8 cellular contexts compared by ENCODE assay signal in the genomic region with DNA sequence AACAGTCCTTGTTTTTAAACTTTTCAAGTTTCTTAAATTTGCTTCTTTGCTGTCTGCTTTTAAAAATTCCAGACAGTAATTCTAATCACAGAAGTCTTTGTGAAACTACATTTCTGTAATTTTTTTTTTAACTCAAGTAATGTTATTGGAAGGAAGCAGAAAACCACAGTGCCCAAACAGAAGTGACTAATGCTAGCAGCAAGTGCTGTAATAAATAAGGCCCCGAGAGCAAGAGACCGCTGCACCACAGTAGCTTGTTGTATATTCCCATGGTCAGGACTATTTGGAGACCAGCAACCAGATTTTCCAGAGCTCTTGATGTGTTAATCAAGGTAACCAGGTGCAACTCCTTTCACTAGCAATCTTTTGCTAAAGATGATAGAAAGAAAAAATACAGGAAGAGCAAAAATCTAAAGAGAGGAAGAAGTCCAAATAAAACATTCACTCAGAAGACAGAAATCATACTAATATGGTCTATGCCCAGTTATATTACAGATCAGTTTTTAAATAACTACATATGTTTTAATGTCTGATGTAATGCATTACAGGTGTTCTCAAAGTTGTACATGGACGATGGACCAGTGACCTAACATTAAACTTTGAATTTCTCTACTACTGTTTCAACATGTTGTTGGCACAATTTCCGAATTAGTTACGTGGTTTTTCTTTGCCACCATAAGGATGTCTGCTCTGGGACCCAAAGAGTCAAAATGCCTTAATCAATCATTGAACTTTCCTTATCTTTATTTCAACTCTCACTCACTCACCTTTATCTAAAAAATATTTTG. TPM values are rescaled to one million over a fixed set of nuclear protein-coding genes. Genes with fewer than 3 reads are reported as not detected.
DNase-seq lines count a peak whose midpoint lies in the region; ATAC-seq and TF ChIP-seq lines count a peak whose summit lies in the region.

No MANE protein-coding gene starts in this region.

- no peak for TF ChIP-seq POLR2A in transverse colon (IDR thresholded peaks at IDR 0.05)
- no peak for TF ChIP-seq POLR2A in stomach (IDR thresholded peaks at IDR 0.05)

- H3K4me1 ChIP-seq in transverse colon = peaks cover 0 to 53% (median 11%) of the 10 kb centered on the region in 4 donors
- peaks cover 10 to 78% (median 36%) of the 10 kb centered on the region in 4 donors for H3K4me1 ChIP-seq in stomach

- H3K4me3 ChIP-seq in transverse colon (no peak overlapping the region), stomach (no peak overlapping the region)

- TF ChIP-seq CTCF in AG09319 (IDR thresholded peaks at IDR 0.05; ENCODE audit: low read depth, low read length) (no peak), transverse colon (IDR thresholded peaks at IDR 0.05) (no peak), stomach (IDR thresholded peaks at IDR 0.05) (no peak)

- peak; percentile 57 for DNase-seq in AG09319 (ENCODE audit: extremely low read depth, low read depth)
- peak; percentile 30 for DNase-seq in KG1 (lab: John Stamatoyannopoulos, UW)
- DNase-seq in dedifferentiated amniotic fluid mesenchymal stem cell (ENCODE audit: extremely low spot score) = peak; percentile 68
- no peak for DNase-seq in transverse colon
- DNase-seq in D341Med (ENCODE audit: low spot score) = no peak
- no peak for DNase-seq in stomach

- H3K36me3 ChIP-seq in transverse colon (no peaks in the 10 kb centered on the region), stomach (no peaks in the 10 kb centered on the region)

- WGBS in transverse colon (ENCODE audit: low coverage in 1 of 2), 2 donors = 51 to 56% methylated on average over 5 of the region's 5 CpGs
- 37 to 62% (median 45%) methylated on average over 5 of the region's 5 CpGs for WGBS in stomach, 5 donors

- H3K27me3 ChIP-seq in transverse colon (peaks cover 31% of the 10 kb centered on the region), stomach (no peaks in the 10 kb centered on the region)

- H3K27ac ChIP-seq in transverse colon = peak overlapping the region; percentile 1 to 43 (median 34)
- H3K27ac ChIP-seq in stomach = peak overlapping the region in 1 of 5 donors; percentile 28

- TF ChIP-seq EP300 in transverse colon (IDR thresholded peaks at IDR 0.05; ENCODE audit: low read depth) (no peak), stomach (IDR thresholded peaks at IDR 0.05) (no peak)

- ATAC-seq in GM19463 (IDR thresholded peaks at IDR 0.05; ENCODE audit: unreplicated experiment) (peak; percentile 70), HG03097 (IDR thresholded peaks at IDR 0.05; ENCODE audit: low FRiP score, unreplicated experiment) (no peak)

- intact Hi-C loops in transverse colon (cut with DNase I; ENCODE audit: low total_unique reads) = no loop called here
- intact Hi-C loops in stomach (cut with DNase I; ENCODE audit: low total_unique reads) = no loop called here

- H3K9me3 ChIP-seq in transverse colon (no peaks in the 10 kb centered on the region), stomach (no peaks in the 10 kb centered on the region)

- in situ Hi-C loops in transverse colon (cut with MboI; ENCODE audit: low pct_ligation_motif_present in 1 of 4, low pct_unique_long_range_greater_than_20kb in 1 of 4, low sequenced_read_pairs in 3 of 4) = no loop called here

RNA-seq across cellular contexts. Expression of gene WWTR1, which starts 36.4 kb away (rescaled TPM):
- total RNA-seq in transverse colon (10 to 100 TPM; 40.3 to 80.4 (median 67.6) TPM), stomach (100 to 1,000 TPM in 2 of 5 donors, 10 to 100 TPM in 3; 15.4 to 116 (median 89.4) TPM)
- 10 to 100 TPM; 19.8 to 61.6 (median 51.1) TPM for polyA plus RNA-seq in stomach

Comparison
In these comparisons a context has a peak if more than half of its experiments do, and no peak if none do; other contexts are left out.
1. DNase-seq: peak in AG09319 (single experiment), KG1 (single experiment) and dedifferentiated amniotic fluid mesenchymal stem cell (single experiment); none in transverse colon (single experiment), D341Med (single experiment) and stomach (single experiment).